In genomic region chr20:61581825-61582188, GRCh38 we compare ENCODE assay signal across 23 cellular contexts.
"Had no signal": no experiment of that assay in that cellular context is flagged by ENCODE, and none has a peak within 500 bp of the region (broad histone marks: within the 10 kb centered on the region; RNA-seq: fewer than 3 reads in every experiment).

No MANE protein-coding gene starts in this region.

- H3K4me3 ChIP-seq: lung, mucosa of descending colon, prostate gland, right atrium auricular region, sigmoid colon, testis, tibial artery, upper lobe of left lung had no signal

- H3K9ac ChIP-seq: parathyroid adenoma had no signal

- H3K27me3 ChIP-seq: right atrium auricular region, testis, upper lobe of left lung had no signal

- H3K9me3 ChIP-seq: mucosa of descending colon, prostate gland, right atrium auricular region, sigmoid colon, testis, tibial artery, upper lobe of left lung had no signal

- ATAC-seq: effector memory CD8-positive, alpha-beta T cell; left ventricle myocardium superior; mucosa of descending colon; natural killer cell treated with Interleukin-12 subunit alpha and Interleukin-12 subunit beta and Interleukin-15 and Interleukin-18, amount 100 ng/mL, for 72 hours; stimulated activated effector memory CD8-positive, alpha-beta T cell treated with anti-CD3 and anti-CD28 coated beads, Interleukin-12 subunit alpha, Interleukin-12 subunit beta, amount 100 ng/mL, for 72 hours had no signal

- DNase-seq: cortex of kidney; effector memory CD8-positive, alpha-beta T cell; hypothalamus; left ventricle myocardium superior; naive B cell; sigmoid colon; stimulated activated CD4-positive, alpha-beta T cell treated with anti-CD3 and anti-CD28 coated beads, Interleukin-2, amount 100 ng/mL, for 24 hours; stimulated activated CD4-positive, alpha-beta T cell treated with anti-CD3 and anti-CD28 coated beads, Interleukin-4, amount 100 ng/mL, for 24 hours; stimulated activated naive CD4-positive, alpha-beta T cell treated with Interleukin-2 at 50 U/mL for 16 hours; substantia nigra; testis; tibial artery had no signal

- H3K79me2 ChIP-seq: parathyroid adenoma had no signal

- FAIRE-seq: frontal cortex, keratinocyte, urothelium cell line had no signal

- H3K36me3 ChIP-seq: prostate gland, right atrium auricular region, sigmoid colon, tibial artery, upper lobe of left lung had no signal

- H2AFZ ChIP-seq: parathyroid adenoma had no signal

- H3K4me1 ChIP-seq: parathyroid adenoma, prostate gland, right atrium auricular region, testis, tibial artery, upper lobe of left lung had no signal

- H3K27ac ChIP-seq: parathyroid adenoma, prostate gland, right atrium auricular region, sigmoid colon, testis, tibial artery, upper lobe of left lung had no signal
